Comparison of ENCODE assay signal across 8 cellular contexts in genomic region chr19:2041436-2041685, GRCh38. TPM values are rescaled to one million over a fixed set of nuclear protein-coding genes. Genes with fewer than 3 reads are reported as not detected.
DNase-seq lines count a peak whose midpoint lies in the region; ATAC-seq and TF ChIP-seq lines count a peak whose summit lies in the region.

No MANE protein-coding gene starts in this region.

- H3K27ac ChIP-seq in BLaER1 (peak overlapping the region; percentile 79), duodenal mucosa (ENCODE audit: low read depth, low read length) (peak overlapping the region; percentile 91), neutrophil (peak overlapping the region; percentile 97)

- DNase-seq in LNCaP clone FGC (ENCODE audit: low read depth) = no peak
- no peak for DNase-seq in dermis blood vessel endothelial cell
- no peak for DNase-seq in SHP77 treated with DMSO at 0.1 percent for 48 hours (lab: John Stamatoyannopoulos, UW)
- no peak for DNase-seq in NCI-H1417 (lab: John Stamatoyannopoulos, UW)

- H3K4me2 ChIP-seq in BLaER1 = peak overlapping the region; percentile 94

- H3K9ac ChIP-seq in BLaER1 (peak overlapping the region; percentile 63), duodenal mucosa (ENCODE audit: low read depth in 1 of 2, low read length in 2 of 2) (peak overlapping the region; percentile 81)

- H3K4me1 ChIP-seq in BLaER1 = peaks cover 59% of the 10 kb centered on the region
- H3K4me1 ChIP-seq in duodenal mucosa (ENCODE audit: control insufficient read depth in 1 of 2, insufficient read depth in 2 of 2, low read length in 2 of 2) = peaks cover 39 to 46% of the 10 kb centered on the region in 2 donors
- H3K4me1 ChIP-seq in neutrophil (ENCODE audit: control insufficient read depth in 1 of 2, insufficient read depth in 1 of 2, low read depth in 1 of 2, low read length in 1 of 2) = peaks cover 43 to 51% of the 10 kb centered on the region in 2 experiments

- H3K9me3 ChIP-seq in BLaER1 (no peaks in the 10 kb centered on the region), duodenal mucosa (ENCODE audit: control insufficient read depth in 1 of 2, low read length in 2 of 2) (no peaks in the 10 kb centered on the region), neutrophil (no peaks in the 10 kb centered on the region)

- H3K4me3 ChIP-seq in BLaER1 (peak overlapping the region; percentile 63), LNCaP clone FGC (ENCODE audit: low read depth, low read length) (peak overlapping the region; percentile 55), duodenal mucosa (ENCODE audit: low read depth in 1 of 2, low read length in 2 of 2) (peak overlapping the region; percentile 51 to 67), neutrophil (ENCODE audit: low read depth in 1 of 2, low read length in 1 of 2) (peak overlapping the region; percentile 51 to 71)

- H4K20me1 ChIP-seq in BLaER1 = peaks cover 88% of the 10 kb centered on the region

- ATAC-seq in GM21528 (IDR thresholded peaks at IDR 0.05; ENCODE audit: low FRiP score, unreplicated experiment) = no peak

- peaks cover 85% of the 10 kb centered on the region for H3K36me3 ChIP-seq in BLaER1
- peaks cover 29 to 60% of the 10 kb centered on the region in 2 donors for H3K36me3 ChIP-seq in duodenal mucosa (ENCODE audit: control insufficient read depth in 1 of 2, insufficient read depth in 2 of 2, low read length in 2 of 2)
- H3K36me3 ChIP-seq in neutrophil = peaks cover 91% of the 10 kb centered on the region

- H3K27me3 ChIP-seq in BLaER1 (no peaks in the 10 kb centered on the region), duodenal mucosa (ENCODE audit: control insufficient read depth in 1 of 2, insufficient read depth in 2 of 2, low read length in 2 of 2) (no peaks in the 10 kb centered on the region), neutrophil (no peaks in the 10 kb centered on the region)

- TF ChIP-seq CTCF in LNCaP clone FGC (IDR thresholded peaks at IDR 0.05; ENCODE audit: control insufficient read depth, extremely low read depth, insufficient read depth) (no peak), neutrophil (IDR thresholded peaks at IDR 0.05) (no peak)

RNA-seq across cellular contexts. Expression of gene MKNK2, which starts 9.7 kb away (rescaled TPM):
- total RNA-seq in dermis blood vessel endothelial cell = 147 and 289 TPM in 2 replicates

RNA-seq across cellular contexts. Expression of gene BTBD2, which starts 25.8 kb away (rescaled TPM):
- total RNA-seq in dermis blood vessel endothelial cell = 51.7 and 135 TPM in 2 replicates

RNA-seq across cellular contexts. Expression of gene MOB3A, which starts 54.8 kb away (rescaled TPM):
- total RNA-seq in dermis blood vessel endothelial cell = 26.4 and 54.0 TPM in 2 replicates

RNA-seq across cellular contexts. Expression of gene IZUMO4, which starts 55.4 kb away (rescaled TPM):
- total RNA-seq in dermis blood vessel endothelial cell = 0.65 and 1.5 TPM in 2 replicates
